Comparison of ENCODE assay signal across 10 cellular contexts in the genomic region with DNA sequence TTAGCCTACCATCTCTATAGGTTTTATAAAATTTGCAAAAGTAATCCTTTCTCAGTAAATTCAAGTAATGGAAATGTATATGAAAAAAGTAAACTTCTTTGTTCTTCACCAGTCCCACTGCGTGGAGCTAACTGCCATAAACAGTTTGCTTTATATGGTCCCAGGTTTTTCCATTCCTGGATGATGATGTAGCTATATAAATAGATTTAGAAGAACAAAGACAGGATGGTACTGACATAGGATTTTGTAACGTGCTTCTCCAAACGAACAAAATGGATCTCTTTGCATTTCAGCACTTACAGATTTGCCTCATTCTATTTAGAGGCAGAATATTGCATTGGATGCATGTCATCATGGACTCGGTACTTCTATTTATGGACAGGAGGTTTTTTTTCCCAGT.
"Had no signal": no experiment of that assay in that cellular context is flagged by ENCODE, and none has a peak within 500 bp of the region (broad histone marks: within the 10 kb centered on the region; RNA-seq: fewer than 3 reads in every experiment).

No MANE protein-coding gene starts in this region.

- H3K4me1 ChIP-seq: colonic mucosa had no signal

- DNase-seq: activated CD4-positive, alpha-beta memory T cell treated with anti-CD3 and anti-CD28 coated beads for 36 hours; activated CD4-positive, CD25-positive, alpha-beta regulatory T cell treated with anti-CD3 and anti-CD28 coated beads, Interleukin-2, amount 50 U/mL, for 72 hours; activated naive CD4-positive, alpha-beta T cell treated with Interleukin-2 at 50 U/mL for 16 hours; colonic mucosa; glutamatergic neuron; left lung; stimulated activated CD4-positive, alpha-beta T cell treated with anti-CD3 and anti-CD28 coated beads, Interleukin-2, amount 100 ng/mL, for 48 hours; stimulated activated naive CD4-positive, alpha-beta T cell treated with Interleukin-2 at 50 U/mL for 16 hours; testis had no signal

- H3K27me3 ChIP-seq: cardiac muscle cell, colonic mucosa, left lung, testis had no signal

- H3K27ac ChIP-seq: cardiac muscle cell, colonic mucosa, left lung, testis had no signal

- H3K4me3 ChIP-seq: cardiac muscle cell, colonic mucosa, left lung, testis had no signal

- H3K36me3 ChIP-seq: cardiac muscle cell, colonic mucosa had no signal

- H3K9me3 ChIP-seq: colonic mucosa, left lung, testis had no signal
